16 cellular contexts compared by ENCODE assay signal in the genomic region with DNA sequence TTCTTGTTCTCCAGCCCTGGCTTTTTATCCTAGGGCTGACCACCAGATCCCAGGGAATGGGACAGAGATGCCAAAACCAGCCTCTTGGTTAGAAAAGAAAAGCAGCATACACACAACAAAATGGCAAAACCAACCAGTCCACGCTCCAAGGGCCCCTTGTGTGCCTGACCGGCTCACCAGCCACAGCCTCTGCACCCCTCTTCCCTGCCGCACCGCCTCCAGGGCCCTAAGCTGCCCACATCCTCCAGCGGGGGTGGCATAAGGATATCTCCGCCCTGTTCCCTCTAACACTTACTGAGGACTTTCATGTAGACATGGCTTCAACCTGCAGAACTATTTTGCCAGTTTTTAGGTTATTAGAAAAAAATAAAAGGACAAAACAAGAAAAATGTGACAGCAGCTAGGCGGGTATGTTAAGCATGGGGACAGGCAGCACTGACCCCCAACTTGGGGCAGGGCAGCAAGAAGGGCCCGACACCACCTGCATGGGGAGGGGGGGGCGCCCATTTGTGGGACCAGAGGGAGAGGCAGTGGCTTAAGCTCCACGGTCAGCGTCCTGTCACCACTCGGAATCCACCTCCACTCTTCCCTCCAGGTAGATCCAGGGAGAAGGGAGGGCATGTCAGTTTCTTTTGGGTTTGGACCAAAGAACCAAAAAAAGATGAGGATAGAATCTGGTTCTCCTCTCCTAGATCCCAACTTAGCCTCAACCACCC. TPM values are rescaled to one million over a fixed set of nuclear protein-coding genes. Genes with fewer than 3 reads are reported as not detected.
A peak's percentile ranks its signal among the peaks of the same experiment; 100 is the strongest.
DNase-seq lines count a peak whose midpoint lies in the region; FAIRE-seq and TF ChIP-seq lines count a peak whose summit lies in the region.
"Had no signal": no experiment of that assay in that cellular context is flagged by ENCODE, and none has a peak within 500 bp of the region (broad histone marks: within the 10 kb centered on the region; RNA-seq: fewer than 3 reads in every experiment).

No MANE protein-coding gene starts in this region.

- 86 to 93% (median 90%) methylated on average over 12 of the region's 12 CpGs for WGBS in spleen, 5 donors
- WGBS in esophagus muscularis mucosa, result 87% methylated on average over 12 of the region's 12 CpGs
- WGBS in H9 (ENCODE audit: extremely low coverage, insufficient read length, low lambda C conversion rate), result no CpG with 5 or more reads among the region's 12 CpGs

- no peaks in the 10 kb centered on the region for H3K36me3 Mint-ChIP-seq in activated naive CD4-positive, alpha-beta T cell treated with anti-CD3 and anti-CD28 coated beads, Interleukin-2, amount 50 U/mL, for 24 hours
- peaks cover 10% of the 10 kb centered on the region for H3K36me3 Mint-ChIP-seq in activated naive CD4-positive, alpha-beta T cell treated with anti-CD3 and anti-CD28 coated beads for 36 hours (ENCODE audit: low read depth)
- peaks cover 38 to 86% (median 80%) of the 10 kb centered on the region in 3 experiments for H3K36me3 Mint-ChIP-seq in H9 (ENCODE audit: insufficient read depth in 1 of 3, low read depth in 3 of 3)

- CTCF ChIA-PET in activated naive CD4-positive, alpha-beta T cell treated with anti-CD3 and anti-CD28 coated beads for 36 hours (lab: Charles Lee), result no interaction called here
- CTCF ChIA-PET in endothelial cell of umbilical vein (lab: Charles Lee), result interaction anchor here (1.1 to 2.4 kb wide), 3 partner anchors 27 to 299 kb away, joined by 3 to 11 read pairs (median 6); no protein-coding TSS in a partner anchor

- peak overlapping the region; percentile 41 for H3K27ac Mint-ChIP-seq in activated naive CD4-positive, alpha-beta T cell treated with anti-CD3 and anti-CD28 coated beads, Interleukin-2, amount 50 U/mL, for 24 hours
- H3K27ac Mint-ChIP-seq in activated naive CD4-positive, alpha-beta T cell treated with anti-CD3 and anti-CD28 coated beads for 36 hours, result no peak overlapping the region
- H3K27ac Mint-ChIP-seq in H9, result peak overlapping the region in 1 of 3 experiments; percentile 93; a peak in 3 of 7 replicates
- H3K27ac Mint-ChIP-seq: activated T-cell treated with anti-CD3 and anti-CD28 coated beads, Interleukin-2, amount 50 U/mL, for 72 hours; type B pancreatic cell had no signal

- no peaks in the 10 kb centered on the region for H3K79me1 ChIP-seq in H9 (ENCODE audit: insufficient read depth, low read depth, low read length, poor library complexity, severe bottlenecking)

- H3K4ac ChIP-seq in H9 (ENCODE audit: low read depth, low read length), result no peak overlapping the region

- no peak overlapping the region for H2BK5ac ChIP-seq in H9 (ENCODE audit: insufficient read length, low read length)

- H4K8ac ChIP-seq in H9 (replicated peaks; ENCODE audit: insufficient read length, low read depth, low read length), result no peak overlapping the region

- peaks cover 21% of the 10 kb centered on the region; the same call in 1 of the 2 replicates for H3K36me3 ChIP-seq in SK-N-MC (ENCODE audit: insufficient read depth, low read length)
- peaks cover 26 to 71% of the 10 kb centered on the region in 2 experiments for H3K36me3 ChIP-seq in endothelial cell of umbilical vein (ENCODE audit: control insufficient read depth in 2 of 2, extremely low read depth in 1 of 2, insufficient read depth in 2 of 2, low read length in 2 of 2)
- H3K36me3 ChIP-seq in spleen, result peaks cover 3 to 100% (median 96%) of the 10 kb centered on the region in 6 donors
- peaks cover 69 to 100% (median 98%) of the 10 kb centered on the region in 4 donors for H3K36me3 ChIP-seq in esophagus muscularis mucosa

- no peak for TF ChIP-seq EP300 in esophagus muscularis mucosa (IDR thresholded peaks at IDR 0.05)

- no peak overlapping the region for H2BK20ac ChIP-seq in H9 (ENCODE audit: low read depth, low read length, poor library complexity, severe bottlenecking)

- H3K14ac ChIP-seq in H9 (ENCODE audit: insufficient read depth, low read length), result no peak overlapping the region

- DNase-seq in activated naive CD4-positive, alpha-beta T cell treated with anti-CD3 and anti-CD28 coated beads for 36 hours, result no peak
- DNase-seq in SK-N-MC (ENCODE audit: low read depth, low spot score) (no peak), endothelial cell of umbilical vein (ENCODE audit: low read depth, low spot score) (no peak), spleen (peak; percentile 61), esophagus muscularis mucosa (ENCODE audit: extremely low spot score) (no peak), SW 1271 (lab: John Stamatoyannopoulos, UW) (no peak), H9 (no peak)
- DNase-seq: activated CD8-positive, alpha-beta T cell treated with anti-CD3 and anti-CD28 coated beads for 36 hours; activated T-cell treated with anti-CD3 and anti-CD28 coated beads, Interleukin-2, amount 50 U/mL, for 72 hours; foreskin melanocyte; NCI-H1417 treated with DMSO at 0.1 percent for 48 hours; stimulated activated naive CD8-positive, alpha-beta T cell treated with anti-CD3 and anti-CD28 coated beads, Interleukin-15, Interleukin-2, amounts not matched to agents 100 U/mL and 50 U/mL, for 24 hours; WERI-Rb-1 had no signal

- dilution Hi-C loops in endothelial cell of umbilical vein (cut with MboI; ENCODE audit: extremely low pct_ligation_motif_present, low sequenced_read_pairs), result no loop called here

- H3K9me1 ChIP-seq in endothelial cell of umbilical vein (replicated peaks; ENCODE audit: control insufficient read depth, extremely low read depth, insufficient read depth, low read length), result no peaks in the 10 kb centered on the region

- no peaks in the 10 kb centered on the region for H3K27me3 ChIP-seq in endothelial cell of umbilical vein (ENCODE audit: control insufficient read depth in 2 of 2, insufficient read depth in 2 of 2, low read length in 2 of 2)
- no peaks in the 10 kb centered on the region for H3K27me3 ChIP-seq in spleen (replicated peaks in 1 of 7)
- no peaks in the 10 kb centered on the region for H3K27me3 ChIP-seq in esophagus muscularis mucosa
- H3K27me3 ChIP-seq in H9 (ENCODE audit: insufficient read depth, low read length), result no peaks in the 10 kb centered on the region
- H3K27me3 ChIP-seq: left lung had no signal

- H3K9me3 Mint-ChIP-seq in activated naive CD4-positive, alpha-beta T cell treated with anti-CD3 and anti-CD28 coated beads, Interleukin-2, amount 50 U/mL, for 24 hours, result no peaks in the 10 kb centered on the region
- H3K9me3 Mint-ChIP-seq in activated naive CD4-positive, alpha-beta T cell treated with anti-CD3 and anti-CD28 coated beads for 36 hours, result no peaks in the 10 kb centered on the region
- no peaks in the 10 kb centered on the region for H3K9me3 Mint-ChIP-seq in H9
- H3K9me3 Mint-ChIP-seq: activated CD8-positive, alpha-beta T cell treated with anti-CD3 and anti-CD28 coated beads for 36 hours; activated T-cell treated with anti-CD3 and anti-CD28 coated beads, Interleukin-2, amount 50 U/mL, for 72 hours; type B pancreatic cell had no signal

- FAIRE-seq in endothelial cell of umbilical vein (lab: Jason Lieb, UNC), result no peak

- POLR2A ChIA-PET in endothelial cell of umbilical vein (lab: Charles Lee), result no interaction called here

- TF ChIP-seq POLR2A in endothelial cell of umbilical vein (IDR thresholded peaks at IDR 0.05; ENCODE audit: low read depth, low read length) (no peak), spleen (IDR thresholded peaks at IDR 0.05) (no peak), esophagus muscularis mucosa (IDR thresholded peaks at IDR 0.05; ENCODE audit: low read depth) (no peak)

- H2BK15ac ChIP-seq in H9 (ENCODE audit: low read depth, low read length), result no peak overlapping the region

- H3K4me3 ChIP-seq in SK-N-MC, result no peak overlapping the region
- no peak overlapping the region for H3K4me3 ChIP-seq in endothelial cell of umbilical vein (replicated peaks in 1 of 3; ENCODE audit: insufficient read depth in 1 of 3, low read depth in 1 of 3, low read length in 3 of 3)
- H3K4me3 ChIP-seq in spleen, result no peak overlapping the region
- H3K4me3 ChIP-seq in esophagus muscularis mucosa, result no peak overlapping the region
- H3K4me3 ChIP-seq: left lung had no signal

- H3K79me2 ChIP-seq in endothelial cell of umbilical vein (ENCODE audit: control insufficient read depth, insufficient read depth, low read length), result no peaks in the 10 kb centered on the region
- H3K79me2 ChIP-seq in H9 (ENCODE audit: insufficient read depth, low read length), result no peaks in the 10 kb centered on the region

- no peaks in the 10 kb centered on the region for H3K9me3 ChIP-seq in SK-N-MC (ENCODE audit: low read depth, low read length)
- no peaks in the 10 kb centered on the region for H3K9me3 ChIP-seq in endothelial cell of umbilical vein (replicated peaks; ENCODE audit: control insufficient read depth, insufficient read depth, low read length)
- H3K9me3 ChIP-seq in spleen, result no peaks in the 10 kb centered on the region
- no peaks in the 10 kb centered on the region for H3K9me3 ChIP-seq in esophagus muscularis mucosa
- no peaks in the 10 kb centered on the region for H3K9me3 ChIP-seq in H9 (ENCODE audit: control insufficient read depth, low read depth, low read length)
- H3K9me3 ChIP-seq: left lung had no signal

- H2BK12ac ChIP-seq in H9 (ENCODE audit: insufficient read length, low read depth, low read length), result no peak overlapping the region

- no peak overlapping the region for H4K5ac ChIP-seq in H9 (ENCODE audit: insufficient read length, low read depth, low read length)

- no peaks in the 10 kb centered on the region for H3K4me1 Mint-ChIP-seq in activated naive CD4-positive, alpha-beta T cell treated with anti-CD3 and anti-CD28 coated beads, Interleukin-2, amount 50 U/mL, for 24 hours
- no peaks in the 10 kb centered on the region for H3K4me1 Mint-ChIP-seq in activated naive CD4-positive, alpha-beta T cell treated with anti-CD3 and anti-CD28 coated beads for 36 hours (ENCODE audit: low read depth)
- H3K4me1 Mint-ChIP-seq in H9, result 0 out of 4 replicates have a peak, but pooled peaks cover 0 to 3% of the 10 kb centered on the region in 2 experiments

- H2BK120ac ChIP-seq in H9 (ENCODE audit: low read depth, low read length, poor library complexity, severe bottlenecking), result no peak overlapping the region

- intact Hi-C loops in activated naive CD4-positive, alpha-beta T cell treated with anti-CD3 and anti-CD28 coated beads for 36 hours (cut with micrococcal nuclease), result no loop called here
- intact Hi-C loops in endothelial cell of umbilical vein (cut with micrococcal nuclease), result no loop called here
- intact Hi-C loops in spleen (cut with DNase I; ENCODE audit: low total_unique reads), result no loop called here
- intact Hi-C loops in esophagus muscularis mucosa (cut with DNase I), result no loop called here

- H3T11ph ChIP-seq in H9 (ENCODE audit: low read length), result no peak overlapping the region

- no peaks in the 10 kb centered on the region for H4K20me1 ChIP-seq in endothelial cell of umbilical vein (replicated peaks; ENCODE audit: control insufficient read depth, extremely low read depth, insufficient read depth, low read length)
- H4K20me1 ChIP-seq in H9 (ENCODE audit: control insufficient read depth, insufficient read depth, insufficient read length), result peaks cover 2% of the 10 kb centered on the region

- no peak overlapping the region for H3K18ac ChIP-seq in H9 (ENCODE audit: insufficient read length, low read depth, low read length)

- H3K27ac ChIP-seq in SK-N-MC, result peak overlapping the region; percentile 54; the same call in 1 of the 2 replicates
- no peak overlapping the region for H3K27ac ChIP-seq in endothelial cell of umbilical vein (ENCODE audit: insufficient read depth, low read depth, low read length)
- no peak overlapping the region for H3K27ac ChIP-seq in spleen
- H3K27ac ChIP-seq in esophagus muscularis mucosa (replicated peaks in 1 of 4), result peak overlapping the region in 1 of 4 donors; percentile 27
- no peak overlapping the region for H3K27ac ChIP-seq in H9 (ENCODE audit: insufficient read length, low read depth, low read length)
- H3K27ac ChIP-seq: left lung, WERI-Rb-1 had no signal

- H2AFZ ChIP-seq in endothelial cell of umbilical vein (ENCODE audit: low read depth, low read length) (no peak overlapping the region), H9 (ENCODE audit: low read length) (no peak overlapping the region)

- no peak overlapping the region for H3K23ac ChIP-seq in H9 (ENCODE audit: insufficient read length, low read depth, low read length)

- H3K56ac ChIP-seq in H9 (ENCODE audit: insufficient read length, low read depth, low read length), result no peak overlapping the region

- no peaks in the 10 kb centered on the region for H3K23me2 ChIP-seq in H9 (ENCODE audit: insufficient read length, low read depth, low read length, poor library complexity, severe bottlenecking)

- TF ChIP-seq CTCF in endothelial cell of umbilical vein (IDR thresholded peaks at IDR 0.05; ENCODE audit: extremely low read depth in 1 of 2, insufficient read depth in 1 of 2, low read depth in 1 of 2, low read length in 2 of 2), result no peak
- TF ChIP-seq CTCF in spleen (IDR thresholded peaks at IDR 0.05 in 8 of 11, conservative IDR thresholded peaks at IDR 0.05 in 3 of 11), result no peak
- no peak for TF ChIP-seq CTCF in esophagus muscularis mucosa (IDR thresholded peaks at IDR 0.05)
- no peak for TF ChIP-seq CTCF in H9 (conservative IDR thresholded peaks at IDR 0.05)

- H3K4me1 ChIP-seq in endothelial cell of umbilical vein (ENCODE audit: control insufficient read depth, extremely low read depth, insufficient read depth, low read length) (no peaks in the 10 kb centered on the region), spleen (no peaks in the 10 kb centered on the region), esophagus muscularis mucosa (peaks cover 0 to 11% (median 2%) of the 10 kb centered on the region in 4 donors), H9 (ENCODE audit: insufficient read depth, low read length) (no peaks in the 10 kb centered on the region)
- H3K4me1 ChIP-seq: left lung had no signal

- no peak overlapping the region for H2AK5ac ChIP-seq in H9 (ENCODE audit: insufficient read length, low read length)

- no peak overlapping the region for H4K91ac ChIP-seq in H9 (ENCODE audit: insufficient read length, low read depth, low read length)

- no peak overlapping the region for H3K4me2 ChIP-seq in endothelial cell of umbilical vein (ENCODE audit: insufficient read depth, low read length)
- H3K4me2 ChIP-seq in H9 (ENCODE audit: insufficient read depth, insufficient read length, low read length), result no peak overlapping the region

- BruUV-seq in endothelial cell of umbilical vein (replicated peaks; lab: Mats Ljungman, UMichigan), result TSS peak; percentile 68

- H3K9ac ChIP-seq in SK-N-MC (ENCODE audit: insufficient read length) (no peak overlapping the region), endothelial cell of umbilical vein (replicated peaks; ENCODE audit: extremely low read depth, insufficient read depth, low read length) (no peak overlapping the region), H9 (ENCODE audit: extremely low read depth, insufficient read length, low read length) (no peak overlapping the region)

- no peak overlapping the region for H3K4me3 Mint-ChIP-seq in activated naive CD4-positive, alpha-beta T cell treated with anti-CD3 and anti-CD28 coated beads, Interleukin-2, amount 50 U/mL, for 24 hours
- H3K4me3 Mint-ChIP-seq in activated naive CD4-positive, alpha-beta T cell treated with anti-CD3 and anti-CD28 coated beads for 36 hours, result no peak overlapping the region
- no peak overlapping the region for H3K4me3 Mint-ChIP-seq in H9
- H3K4me3 Mint-ChIP-seq: activated CD8-positive, alpha-beta T cell treated with anti-CD3 and anti-CD28 coated beads for 36 hours; activated T-cell treated with anti-CD3 and anti-CD28 coated beads, Interleukin-2, amount 50 U/mL, for 72 hours; type B pancreatic cell had no signal

- H3K27me3 Mint-ChIP-seq in activated naive CD4-positive, alpha-beta T cell treated with anti-CD3 and anti-CD28 coated beads, Interleukin-2, amount 50 U/mL, for 24 hours, result no peaks in the 10 kb centered on the region
- H3K27me3 Mint-ChIP-seq in activated naive CD4-positive, alpha-beta T cell treated with anti-CD3 and anti-CD28 coated beads for 36 hours (ENCODE audit: low read depth), result no peaks in the 10 kb centered on the region
- H3K27me3 Mint-ChIP-seq in H9 (ENCODE audit: low read depth), result no peaks in the 10 kb centered on the region
- H3K27me3 Mint-ChIP-seq: activated CD8-positive, alpha-beta T cell treated with anti-CD3 and anti-CD28 coated beads for 36 hours; type B pancreatic cell had no signal

RNA-seq across cellular contexts. Expression of a gene that starts 49.1 kb away (rescaled TPM):
- 10 to 100 TPM; 65.6 to 69.9 TPM for total RNA-seq in activated naive CD4-positive, alpha-beta T cell treated with anti-CD3 and anti-CD28 coated beads for 36 hours
- total RNA-seq in endothelial cell of umbilical vein (85.2 and 86.9 TPM in 2 replicates), spleen (10 to 100 TPM; 50.5 to 73.5 (median 65.8) TPM), esophagus muscularis mucosa (10 to 100 TPM; 54.4 to 99.3 (median 80.0) TPM), H9 (2021) (107 TPM in 2 replicates)
- polyA plus RNA-seq in endothelial cell of umbilical vein (79.0 and 80.1 TPM in 2 replicates), spleen (10 to 100 TPM; 31.9 to 52.5 (median 44.4) TPM)
- 55.6 and 63.3 TPM in 2 replicates for polyA plus RNA-seq in endothelial cell of umbilical vein (2011; cell fraction: cytosol; rRNA removed)
- polyA plus RNA-seq in endothelial cell of umbilical vein (2011; cell fraction: nucleus; rRNA removed), result 191 and 198 TPM in 2 replicates
- 43.7 and 46.1 TPM in 2 replicates for polyA plus RNA-seq in endothelial cell of umbilical vein (2012)
- 76.8 and 84.6 TPM in 2 replicates for polyA minus RNA-seq in endothelial cell of umbilical vein
- polyA minus RNA-seq in endothelial cell of umbilical vein (2011; cell fraction: cytosol; rRNA and poly(A)+ RNA removed), result 74.7 TPM
- polyA minus RNA-seq in endothelial cell of umbilical vein (2011; cell fraction: nucleus; rRNA and poly(A)+ RNA removed), result 80.4 and 81.4 TPM in 2 replicates
